Comparison of ENCODE assay signal across 30 cellular contexts in genomic region chr3:56055616-56056350, GRCh38.
DNase-seq lines count a peak whose midpoint lies in the region; ATAC-seq and TF ChIP-seq lines count a peak whose summit lies in the region.
"Had no signal": no experiment of that assay in that cellular context is flagged by ENCODE, and none has a peak within 500 bp of the region (broad histone marks: within the 10 kb centered on the region; RNA-seq: fewer than 3 reads in every experiment).

No MANE protein-coding gene starts in this region.

- no peaks in the 10 kb centered on the region for H3K36me3 ChIP-seq in H7 (replicated peaks; ENCODE audit: control insufficient read depth, insufficient read depth, low read length)
- H3K36me3 ChIP-seq: BLaER1, Peyer's patch, upper lobe of right lung had no signal

- ATAC-seq in HG03565 (IDR thresholded peaks at IDR 0.05; ENCODE audit: unreplicated experiment), result no peak
- ATAC-seq in HG03175 (IDR thresholded peaks at IDR 0.05; ENCODE audit: unreplicated experiment), result no peak
- ATAC-seq: activated CD4-positive, alpha-beta T cell treated with anti-CD3 and anti-CD28 coated beads for 36 hours; activated CD8-positive, alpha-beta T cell treated with anti-CD3 and anti-CD28 coated beads for 36 hours; K562; left ventricle myocardium superior; psoas muscle; upper lobe of right lung had no signal

- H3K4me3 ChIP-seq in H7 (ENCODE audit: insufficient read depth, low read depth, low read length) (no peak overlapping the region), NB4 (ENCODE audit: low read depth, low read length) (no peak overlapping the region), choroid plexus epithelial cell (ENCODE audit: low read depth, low read length) (no peak overlapping the region)
- H3K4me3 ChIP-seq: BLaER1, coronary artery, K562, Peyer's patch, psoas muscle, skin epidermis, upper lobe of right lung had no signal

- DNase-seq in H7, result peak; percentile 12
- DNase-seq in NB4 (ENCODE audit: low read depth), result peak; percentile 69
- DNase-seq in choroid plexus epithelial cell (ENCODE audit: low read depth), result peak; percentile 51
- peak; percentile 37 for DNase-seq in myocyte (ENCODE audit: low read depth)
- DNase-seq in DMS153 treated with DMSO at 0.1 percent for 48 hours (lab: John Stamatoyannopoulos, UW; ENCODE audit: unreplicated experiment), result no peak
- no peak for DNase-seq in NCI-H510A (lab: John Stamatoyannopoulos, UW)
- DNase-seq: activated CD4-positive, alpha-beta T cell treated with anti-CD3 and anti-CD28 coated beads for 36 hours; activated CD8-positive, alpha-beta memory T cell treated with anti-CD3 and anti-CD28 coated beads, Interleukin-2, amount 50 U/mL, for 48 hours; activated CD8-positive, alpha-beta T cell treated with anti-CD3 and anti-CD28 coated beads for 36 hours; DMS79; effector CD8-positive, alpha-beta T cell; GDM1; kidney; left ventricle myocardium superior; naive B cell; NCI-H1105 treated with DMSO at 0.1 percent for 48 hours; NCI-H187 treated with DMSO at 0.1 percent for 48 hours; NCI-H345; NCI-H748 treated with DMSO at 0.1 percent for 48 hours; Peyer's patch; psoas muscle; SHP77 treated with DMSO at 0.1 percent for 48 hours; stimulated activated naive CD4-positive, alpha-beta T cell treated with Interleukin-2 at 50 U/mL for 16 hours; upper lobe of right lung had no signal

- H3K27me3 ChIP-seq in H7 (ENCODE audit: control insufficient read depth, insufficient read depth, low read length), result no peaks in the 10 kb centered on the region
- H3K27me3 ChIP-seq: BLaER1, Peyer's patch, upper lobe of right lung had no signal

- TF ChIP-seq CTCF in NB4 (IDR thresholded peaks at IDR 0.05; ENCODE audit: low read depth, low read length), result no peak
- no peak for TF ChIP-seq CTCF in choroid plexus epithelial cell (conservative IDR thresholded peaks at IDR 0.05; ENCODE audit: low read depth, low read length)

- no peak for TF ChIP-seq POLR2A in NB4 (IDR thresholded peaks at IDR 0.05; ENCODE audit: extremely low read depth, insufficient read length)

Comparison
In these comparisons a context has a peak if more than half of its experiments do, and no peak if none do; other contexts are left out.
1. DNase-seq: peak in H7 (single experiment), NB4 (single experiment), choroid plexus epithelial cell (single experiment) and myocyte (single experiment); none in DMS153 treated with DMSO at 0.1 percent for 48 hours (single experiment) and NCI-H510A (single experiment).